8 cellular contexts compared by ENCODE assay signal in the genomic region with DNA sequence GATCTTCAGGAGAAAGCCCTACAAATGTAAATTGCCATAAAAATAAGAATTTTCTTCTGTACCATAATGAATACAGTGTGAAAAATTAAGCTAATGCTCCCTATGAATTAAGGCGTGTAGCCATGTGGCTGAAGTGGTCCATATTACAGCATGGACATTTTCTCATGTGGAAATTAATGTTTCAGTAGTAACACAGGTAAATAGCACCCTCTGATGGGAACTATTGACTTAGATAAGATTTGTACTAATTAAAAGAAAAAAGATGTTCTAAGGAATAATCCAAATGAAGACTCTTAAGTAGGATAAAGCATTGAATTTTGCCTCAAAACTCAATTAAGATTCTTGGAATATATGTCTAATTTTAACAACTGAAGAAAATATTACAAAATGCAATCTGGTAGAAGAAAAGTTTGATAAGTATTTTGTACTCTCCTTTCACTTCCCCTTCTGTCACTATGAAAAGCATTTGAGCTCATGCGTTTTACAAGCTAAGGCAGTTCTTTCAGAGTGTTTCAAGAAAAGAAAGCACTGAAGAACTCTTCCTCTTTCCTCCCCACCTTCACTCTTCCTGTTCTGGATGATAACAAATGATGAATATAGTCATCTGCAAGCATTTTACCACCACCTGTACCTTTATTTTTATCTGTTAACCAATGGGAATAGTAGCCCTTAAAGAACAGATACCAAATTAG. TPM values are rescaled to one million over a fixed set of nuclear protein-coding genes. Genes with fewer than 3 reads are reported as not detected.
DNase-seq lines count a peak whose midpoint lies in the region; ATAC-seq, FAIRE-seq and TF ChIP-seq lines count a peak whose summit lies in the region.

No MANE protein-coding gene starts in this region.

- H3K4me1 Mint-ChIP-seq in type B pancreatic cell (ENCODE audit: unreplicated experiment) = no peaks in the 10 kb centered on the region

- DNase-seq in GM12891 (ENCODE audit: insufficient read length, low spot score) = peak; percentile 7
- DNase-seq in LNCaP clone FGC (ENCODE audit: low read depth) = no peak
- DNase-seq in epithelial cell of esophagus (ENCODE audit: low read depth) = peak; percentile 1
- DNase-seq in NCI-H748 treated with DMSO at 0.1 percent for 48 hours (lab: John Stamatoyannopoulos, UW) = no peak
- DNase-seq in activated naive CD4-positive, alpha-beta T cell treated with anti-CD3 and anti-CD28 coated beads, Interleukin-2, amount 50 U/mL, for 72 hours (ENCODE audit: low spot score in 2 of 2) = no peak
- no peak for DNase-seq in sciatic nerve (ENCODE audit: low spot score)
- DNase-seq in type B pancreatic cell (ENCODE audit: extremely low spot score, unreplicated experiment) = no peak

- H3K4me3 ChIP-seq in LNCaP clone FGC (ENCODE audit: low read depth, low read length) = no peak overlapping the region
- H3K4me3 ChIP-seq in epithelial cell of esophagus (ENCODE audit: low read length) = no peak overlapping the region

- intact Hi-C loops in sciatic nerve (cut with DNase I) = no loop called here

- ATAC-seq in GM21786 (IDR thresholded peaks at IDR 0.05; ENCODE audit: unreplicated experiment) (peak; percentile 91), sciatic nerve (no peak)
- ATAC-seq in activated naive CD4-positive, alpha-beta T cell treated with anti-CD3 and anti-CD28 coated beads, Interleukin-2, amount 50 U/mL, for 72 hours = no peak

- TF ChIP-seq CTCF in LNCaP clone FGC (IDR thresholded peaks at IDR 0.05; ENCODE audit: control insufficient read depth, extremely low read depth, insufficient read depth) (0 out of 2 replicates have a peak, but pooled peaks have one; percentile 14), epithelial cell of esophagus (IDR thresholded peaks at IDR 0.05; ENCODE audit: insufficient read depth, low read depth, low read length, missing control alignments) (no peak), type B pancreatic cell (conservative IDR thresholded peaks at IDR 0.05) (no peak)

- no peaks in the 10 kb centered on the region for H3K36me3 Mint-ChIP-seq in activated naive CD4-positive, alpha-beta T cell treated with anti-CD3 and anti-CD28 coated beads, Interleukin-2, amount 50 U/mL, for 72 hours
- no peaks in the 10 kb centered on the region for H3K36me3 Mint-ChIP-seq in type B pancreatic cell

- peaks cover under 1 to 3% of the 10 kb centered on the region in 2 donors for H3K9me3 Mint-ChIP-seq in activated naive CD4-positive, alpha-beta T cell treated with anti-CD3 and anti-CD28 coated beads, Interleukin-2, amount 50 U/mL, for 72 hours
- no peaks in the 10 kb centered on the region for H3K9me3 Mint-ChIP-seq in type B pancreatic cell

- peaks cover 13% of the 10 kb centered on the region for H3K27me3 Mint-ChIP-seq in type B pancreatic cell

- no peak for TF ChIP-seq POLR2A in GM12891 (IDR thresholded peaks at IDR 0.05; ENCODE audit: low read depth, low read length)

- no peak overlapping the region for H3K27ac Mint-ChIP-seq in activated naive CD4-positive, alpha-beta T cell treated with anti-CD3 and anti-CD28 coated beads, Interleukin-2, amount 50 U/mL, for 72 hours
- H3K27ac Mint-ChIP-seq in type B pancreatic cell = no peak overlapping the region

- FAIRE-seq in GM12891 (lab: Jason Lieb, UNC) = peak; percentile 65

- no peak overlapping the region for H3K4me3 Mint-ChIP-seq in type B pancreatic cell

TF ChIP-seq in GM12891, 5 proteins besides CTCF, POLR2A, EP300 and RAD21:
- TF ChIP-seq POU2F2 (IDR thresholded peaks at IDR 0.05; ENCODE audit: low read depth, low read length) (no peak), SPI1 (IDR thresholded peaks at IDR 0.05; ENCODE audit: low read depth, low read length) (peak; percentile 95)

RNA-seq across cellular contexts. Expression of a gene that starts 9.9 kb away (rescaled TPM):
- polyA plus RNA-seq in GM12891 (2012; ENCODE audit: low read depth, missing spikeins) = not detected
- total RNA-seq in activated naive CD4-positive, alpha-beta T cell treated with anti-CD3 and anti-CD28 coated beads, Interleukin-2, amount 50 U/mL, for 72 hours = not detected
- not detected for total RNA-seq in sciatic nerve
- not detected in 2 replicates for total RNA-seq in type B pancreatic cell (ENCODE audit: low replicate concordance)

RNA-seq across cellular contexts. Expression of a gene that starts 16.2 kb away (rescaled TPM):
- polyA plus RNA-seq in GM12891 (2012; ENCODE audit: low read depth, missing spikeins) = not detected
- total RNA-seq in activated naive CD4-positive, alpha-beta T cell treated with anti-CD3 and anti-CD28 coated beads, Interleukin-2, amount 50 U/mL, for 72 hours = not detected
- total RNA-seq in sciatic nerve (not detected), type B pancreatic cell (ENCODE audit: low replicate concordance) (not detected in 2 replicates)

RNA-seq across cellular contexts. Expression of a gene that starts 54.4 kb away (rescaled TPM):
- polyA plus RNA-seq in GM12891 (2012; ENCODE audit: low read depth, missing spikeins) = not detected
- not detected for total RNA-seq in activated naive CD4-positive, alpha-beta T cell treated with anti-CD3 and anti-CD28 coated beads, Interleukin-2, amount 50 U/mL, for 72 hours
- total RNA-seq in sciatic nerve = not detected
- not detected in 2 replicates for total RNA-seq in type B pancreatic cell (ENCODE audit: low replicate concordance)

Comparison
In these comparisons a context has a peak if more than half of its experiments do, and no peak if none do; other contexts are left out.
1. DNase-seq: peak in GM12891 (single experiment) and epithelial cell of esophagus (single experiment); none in LNCaP clone FGC (single experiment), NCI-H748 treated with DMSO at 0.1 percent for 48 hours (single experiment), activated naive CD4-positive, alpha-beta T cell treated with anti-CD3 and anti-CD28 coated beads, Interleukin-2, amount 50 U/mL, for 72 hours (0 of 2), sciatic nerve (single experiment) and type B pancreatic cell (single experiment).